ENCODE assay signal across 8 cellular contexts in genomic region chr6:135002229-135002844, GRCh38.
DNase-seq lines count a peak whose midpoint lies in the region; ATAC-seq and TF ChIP-seq lines count a peak whose summit lies in the region.

No MANE protein-coding gene starts in this region.

- no peak overlapping the region for H3K27ac ChIP-seq in coronary artery

- peaks cover 16% of the 10 kb centered on the region; the same call in 1 of the 2 replicates for H3K36me3 ChIP-seq in Loucy (ENCODE audit: insufficient read depth, low read length)

- TF ChIP-seq CTCF in Loucy (conservative IDR thresholded peaks at IDR 0.05; ENCODE audit: low read length) (peak; percentile 76), coronary artery (IDR thresholded peaks at IDR 0.05) (peak; percentile 21)

- no peaks in the 10 kb centered on the region for H3K9me3 ChIP-seq in Loucy (ENCODE audit: insufficient read depth, low read depth, low read length)

- peaks cover 4% of the 10 kb centered on the region; the same call in 1 of the 2 replicates for H3K79me2 ChIP-seq in Loucy (ENCODE audit: insufficient read depth, low read length)

- H4K20me1 ChIP-seq in Loucy (ENCODE audit: insufficient read depth, low read length, poor library complexity, severe bottlenecking): no peaks in the 10 kb centered on the region

- H3K4me2 ChIP-seq in Loucy (ENCODE audit: low read depth, low read length, poor library complexity, severe bottlenecking): no peak overlapping the region

- peaks cover 6% of the 10 kb centered on the region for H3K4me1 ChIP-seq in Loucy (ENCODE audit: insufficient read depth, low read length, poor library complexity, severe bottlenecking)

- no peak overlapping the region for H3K9ac ChIP-seq in Loucy (ENCODE audit: low read depth, low read length, poor library complexity, severe bottlenecking)

- H3K27me3 ChIP-seq in Loucy (ENCODE audit: insufficient read depth, low read length, poor library complexity, severe bottlenecking): no peaks in the 10 kb centered on the region

- ATAC-seq in GM18861 (IDR thresholded peaks at IDR 0.05; ENCODE audit: unreplicated experiment): no peak
- no peak for ATAC-seq in GM21423 (IDR thresholded peaks at IDR 0.05; ENCODE audit: unreplicated experiment)
- no peak for ATAC-seq in HG02623 (IDR thresholded peaks at IDR 0.05; ENCODE audit: unreplicated experiment)

- H2AFZ ChIP-seq in Loucy (ENCODE audit: low read length): no peak overlapping the region

- no peaks in the 10 kb centered on the region for H3F3A ChIP-seq in Loucy (ENCODE audit: low read depth)

- H3K9me2 ChIP-seq in Loucy (replicated peaks; ENCODE audit: low read depth, low read length): no peaks in the 10 kb centered on the region

- DNase-seq in coronary artery (ENCODE audit: low spot score) (no peak), pons (ENCODE audit: low spot score) (peak; percentile 33), NCI-H146 (lab: John Stamatoyannopoulos, UW) (no peak)

- H3K4me3 ChIP-seq in GM08714 (ENCODE audit: low read length) (peak overlapping the region; percentile 43), Loucy (ENCODE audit: low read length, poor library complexity, severe bottlenecking) (no peak overlapping the region), coronary artery (no peak overlapping the region)
